ENCODE assay signal across 11 cellular contexts in the genomic region with DNA sequence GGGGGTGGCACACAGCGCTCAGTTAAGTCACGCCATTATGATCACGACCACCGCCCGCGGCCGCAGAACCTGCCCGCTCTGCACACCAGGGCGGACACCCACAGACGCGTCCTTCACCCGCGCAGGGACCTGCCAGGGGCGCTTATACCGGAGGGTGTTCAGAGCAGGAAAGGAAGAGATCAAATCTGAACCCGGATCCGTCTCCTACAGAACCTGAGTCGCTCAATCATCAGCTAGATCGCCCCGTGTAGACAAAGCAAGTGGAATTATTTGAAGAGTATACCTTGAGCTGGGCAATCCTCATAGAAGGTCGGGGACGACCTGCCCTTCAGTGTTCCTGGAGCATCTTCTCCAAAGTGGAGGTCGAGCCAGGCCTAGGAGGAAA. TPM values are rescaled to one million over a fixed set of nuclear protein-coding genes. Genes with fewer than 3 reads are reported as not detected.
DNase-seq lines count a peak whose midpoint lies in the region; FAIRE-seq and TF ChIP-seq lines count a peak whose summit lies in the region.
"Had no signal": no experiment of that assay in that cellular context is flagged by ENCODE, and none has a peak within 500 bp of the region (broad histone marks: within the 10 kb centered on the region; RNA-seq: fewer than 3 reads in every experiment).

No MANE protein-coding gene starts in this region.

- POLR2A ChIA-PET in RWPE1 (lab: Yijun Ruan, JAX; ENCODE audit: low non-redundant PET): no interaction called here

- H3K27ac Mint-ChIP-seq in T-helper 1 cell treated with Interleukin-12 subunit alpha and Interleukin-12 subunit beta and Interleukin-4 antibody, amounts not matched to agents 30 μg/mL and 1 μg/mL, for 36 hours: peak overlapping the region; percentile 76

- H3K36me3 ChIP-seq in esophagus (ENCODE audit: control insufficient read depth in 2 of 2, insufficient read depth in 2 of 2, low read length in 1 of 2) (no peaks in the 10 kb centered on the region), small intestine (ENCODE audit: control insufficient read depth in 2 of 2, insufficient read depth in 2 of 2, low read length in 2 of 2) (no peaks in the 10 kb centered on the region)
- H3K36me3 ChIP-seq: tibial artery had no signal

- H3K4me3 ChIP-seq in esophagus (ENCODE audit: low read depth in 1 of 2, low read length in 2 of 2): no peak overlapping the region
- H3K4me3 ChIP-seq in skin epidermis: peak overlapping the region in 1 of 7 experiments; percentile 24
- no peak overlapping the region for H3K4me3 ChIP-seq in small intestine (ENCODE audit: low read depth in 1 of 2, low read length in 2 of 2)
- H3K4me3 ChIP-seq: tibial artery had no signal

- H3K27me3 ChIP-seq in esophagus (ENCODE audit: control insufficient read depth in 1 of 2, insufficient read depth in 2 of 2, low read length in 2 of 2) (no peaks in the 10 kb centered on the region), small intestine (ENCODE audit: control insufficient read depth in 2 of 2, insufficient read depth in 2 of 2, low read length in 2 of 2) (no peaks in the 10 kb centered on the region)
- H3K27me3 ChIP-seq: tibial artery had no signal

- FAIRE-seq in small intestine (lab: Jason Lieb, UNC): no peak

- DNase-seq in T-helper 1 cell (no peak), RWPE1 (ENCODE audit: low spot score) (no peak), SKM-1 (lab: John Stamatoyannopoulos, UW; ENCODE audit: unreplicated experiment) (no peak), small intestine (no peak)
- DNase-seq in stimulated activated CD4-positive, alpha-beta T cell treated with anti-CD3 and anti-CD28 coated beads, Interleukin-4, amount 100 ng/mL, for 1 hour: no peak
- DNase-seq: amniotic stem cell had no signal

- CTCF ChIA-PET in RWPE1 (lab: Yijun Ruan, JAX): no interaction called here

- H3K4me1 ChIP-seq in esophagus (ENCODE audit: control insufficient read depth in 2 of 2, insufficient read depth in 2 of 2, low read length in 1 of 2) (peaks cover 0 to 4% of the 10 kb centered on the region in 2 donors), small intestine (ENCODE audit: control insufficient read depth in 2 of 2, insufficient read depth in 1 of 2, low read depth in 1 of 2, low read length in 1 of 2) (peaks cover 1 to 4% of the 10 kb centered on the region in 2 donors)

- peaks cover 37% of the 10 kb centered on the region for H3K4me1 Mint-ChIP-seq in T-helper 1 cell treated with Interleukin-12 subunit alpha and Interleukin-12 subunit beta and Interleukin-4 antibody, amounts not matched to agents 30 μg/mL and 1 μg/mL, for 36 hours (ENCODE audit: low read depth)

- H3K9me3 ChIP-seq in esophagus (ENCODE audit: control insufficient read depth in 2 of 2, insufficient read depth in 1 of 2, low read depth in 1 of 2, low read length in 1 of 2): no peaks in the 10 kb centered on the region
- no peaks in the 10 kb centered on the region for H3K9me3 ChIP-seq in small intestine (ENCODE audit: control insufficient read depth, low read depth)
- H3K9me3 ChIP-seq: tibial artery had no signal

- TF ChIP-seq CTCF in RWPE1 (conservative IDR thresholded peaks at IDR 0.05; ENCODE audit: low read depth): no peak

- H3K4me3 Mint-ChIP-seq in T-helper 1 cell treated with Interleukin-12 subunit alpha and Interleukin-12 subunit beta and Interleukin-4 antibody, amounts not matched to agents 30 μg/mL and 1 μg/mL, for 36 hours: peak overlapping the region; percentile 37

- no peaks in the 10 kb centered on the region for H3K27me3 Mint-ChIP-seq in T-helper 1 cell treated with Interleukin-12 subunit alpha and Interleukin-12 subunit beta and Interleukin-4 antibody, amounts not matched to agents 30 μg/mL and 1 μg/mL, for 36 hours (ENCODE audit: low read depth)

- WGBS in esophagus, 2 donors: 94 to 95% methylated on average over 23 of the region's 23 CpGs
- WGBS in small intestine, 3 donors: 96 to 97% (median 96%) methylated on average over 23 of the region's 23 CpGs

- H3K27ac ChIP-seq in RWPE1 (peak overlapping the region; percentile 61), esophagus (ENCODE audit: low read depth in 2 of 2, low read length in 1 of 2) (peak overlapping the region; percentile 14 to 80), skin epidermis (peak overlapping the region in 17 of 21 experiments; percentile 22 to 91 (median 62)), small intestine (ENCODE audit: low read depth in 1 of 2, low read length in 1 of 2) (no peak overlapping the region)
- H3K27ac ChIP-seq: 22Rv1, tibial artery had no signal

- H3K9me3 Mint-ChIP-seq in T-helper 1 cell treated with Interleukin-12 subunit alpha and Interleukin-12 subunit beta and Interleukin-4 antibody, amounts not matched to agents 30 μg/mL and 1 μg/mL, for 36 hours: no peaks in the 10 kb centered on the region

- peaks cover 13% of the 10 kb centered on the region for H3K36me3 Mint-ChIP-seq in T-helper 1 cell treated with Interleukin-12 subunit alpha and Interleukin-12 subunit beta and Interleukin-4 antibody, amounts not matched to agents 30 μg/mL and 1 μg/mL, for 36 hours (ENCODE audit: low read depth)

RNA-seq across cellular contexts. Expression of gene ZNF217, which starts 14.4 kb away (rescaled TPM):
- 1 to 10 TPM; 8.2 to 9.0 TPM for polyA plus RNA-seq in esophagus
- polyA plus RNA-seq in small intestine: 10 to 100 TPM in 1 of 3 donors, 1 to 10 TPM in 2; 4.1 to 12.0 (median 5.4) TPM

Comparison
In these comparisons a context has a peak if more than half of its experiments do, and no peak if none do; other contexts are left out.
1. H3K27ac ChIP-seq: peak in RWPE1 (single experiment), esophagus (2 of 2) and skin epidermis (17 of 21); none in small intestine (0 of 2).